Comparison of ENCODE assay signal across 1 cellular context in the genomic region with DNA sequence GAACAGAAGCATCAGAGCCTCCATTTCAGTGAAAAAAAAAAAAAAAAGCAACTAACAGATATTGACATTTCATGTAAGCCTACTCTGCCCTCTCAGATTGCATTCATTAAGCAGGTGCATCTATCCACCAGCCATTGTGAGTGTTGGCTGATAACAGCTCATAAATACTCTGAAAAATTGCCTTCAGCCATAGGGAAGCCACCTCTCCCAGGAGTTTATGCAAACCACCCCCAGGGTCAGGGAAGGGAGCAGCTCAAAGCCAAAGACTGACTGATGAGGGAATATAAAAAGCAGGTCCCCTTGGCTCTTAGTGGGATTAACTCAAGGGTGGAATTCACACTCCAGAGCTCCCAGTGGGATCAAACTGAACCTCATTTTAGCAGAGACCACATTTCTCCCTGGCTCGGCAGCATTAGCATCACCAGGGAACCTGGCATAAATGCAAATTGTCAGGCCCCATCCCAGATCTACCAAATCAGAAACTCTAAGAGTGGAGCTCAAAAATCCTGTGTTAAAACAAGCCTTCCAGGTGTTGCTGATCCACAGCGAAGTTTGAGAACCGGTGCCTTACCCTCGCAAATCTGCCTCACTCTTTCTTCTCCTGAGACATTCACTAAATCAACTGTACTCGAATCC.
TF ChIP-seq lines count a peak whose summit lies in the region.

No MANE protein-coding gene starts in this region.

TF ChIP-seq in GM23338, 12 proteins besides CTCF, POLR2A, EP300 and RAD21 (continued from another document):
- TF ChIP-seq, protein P1, sequence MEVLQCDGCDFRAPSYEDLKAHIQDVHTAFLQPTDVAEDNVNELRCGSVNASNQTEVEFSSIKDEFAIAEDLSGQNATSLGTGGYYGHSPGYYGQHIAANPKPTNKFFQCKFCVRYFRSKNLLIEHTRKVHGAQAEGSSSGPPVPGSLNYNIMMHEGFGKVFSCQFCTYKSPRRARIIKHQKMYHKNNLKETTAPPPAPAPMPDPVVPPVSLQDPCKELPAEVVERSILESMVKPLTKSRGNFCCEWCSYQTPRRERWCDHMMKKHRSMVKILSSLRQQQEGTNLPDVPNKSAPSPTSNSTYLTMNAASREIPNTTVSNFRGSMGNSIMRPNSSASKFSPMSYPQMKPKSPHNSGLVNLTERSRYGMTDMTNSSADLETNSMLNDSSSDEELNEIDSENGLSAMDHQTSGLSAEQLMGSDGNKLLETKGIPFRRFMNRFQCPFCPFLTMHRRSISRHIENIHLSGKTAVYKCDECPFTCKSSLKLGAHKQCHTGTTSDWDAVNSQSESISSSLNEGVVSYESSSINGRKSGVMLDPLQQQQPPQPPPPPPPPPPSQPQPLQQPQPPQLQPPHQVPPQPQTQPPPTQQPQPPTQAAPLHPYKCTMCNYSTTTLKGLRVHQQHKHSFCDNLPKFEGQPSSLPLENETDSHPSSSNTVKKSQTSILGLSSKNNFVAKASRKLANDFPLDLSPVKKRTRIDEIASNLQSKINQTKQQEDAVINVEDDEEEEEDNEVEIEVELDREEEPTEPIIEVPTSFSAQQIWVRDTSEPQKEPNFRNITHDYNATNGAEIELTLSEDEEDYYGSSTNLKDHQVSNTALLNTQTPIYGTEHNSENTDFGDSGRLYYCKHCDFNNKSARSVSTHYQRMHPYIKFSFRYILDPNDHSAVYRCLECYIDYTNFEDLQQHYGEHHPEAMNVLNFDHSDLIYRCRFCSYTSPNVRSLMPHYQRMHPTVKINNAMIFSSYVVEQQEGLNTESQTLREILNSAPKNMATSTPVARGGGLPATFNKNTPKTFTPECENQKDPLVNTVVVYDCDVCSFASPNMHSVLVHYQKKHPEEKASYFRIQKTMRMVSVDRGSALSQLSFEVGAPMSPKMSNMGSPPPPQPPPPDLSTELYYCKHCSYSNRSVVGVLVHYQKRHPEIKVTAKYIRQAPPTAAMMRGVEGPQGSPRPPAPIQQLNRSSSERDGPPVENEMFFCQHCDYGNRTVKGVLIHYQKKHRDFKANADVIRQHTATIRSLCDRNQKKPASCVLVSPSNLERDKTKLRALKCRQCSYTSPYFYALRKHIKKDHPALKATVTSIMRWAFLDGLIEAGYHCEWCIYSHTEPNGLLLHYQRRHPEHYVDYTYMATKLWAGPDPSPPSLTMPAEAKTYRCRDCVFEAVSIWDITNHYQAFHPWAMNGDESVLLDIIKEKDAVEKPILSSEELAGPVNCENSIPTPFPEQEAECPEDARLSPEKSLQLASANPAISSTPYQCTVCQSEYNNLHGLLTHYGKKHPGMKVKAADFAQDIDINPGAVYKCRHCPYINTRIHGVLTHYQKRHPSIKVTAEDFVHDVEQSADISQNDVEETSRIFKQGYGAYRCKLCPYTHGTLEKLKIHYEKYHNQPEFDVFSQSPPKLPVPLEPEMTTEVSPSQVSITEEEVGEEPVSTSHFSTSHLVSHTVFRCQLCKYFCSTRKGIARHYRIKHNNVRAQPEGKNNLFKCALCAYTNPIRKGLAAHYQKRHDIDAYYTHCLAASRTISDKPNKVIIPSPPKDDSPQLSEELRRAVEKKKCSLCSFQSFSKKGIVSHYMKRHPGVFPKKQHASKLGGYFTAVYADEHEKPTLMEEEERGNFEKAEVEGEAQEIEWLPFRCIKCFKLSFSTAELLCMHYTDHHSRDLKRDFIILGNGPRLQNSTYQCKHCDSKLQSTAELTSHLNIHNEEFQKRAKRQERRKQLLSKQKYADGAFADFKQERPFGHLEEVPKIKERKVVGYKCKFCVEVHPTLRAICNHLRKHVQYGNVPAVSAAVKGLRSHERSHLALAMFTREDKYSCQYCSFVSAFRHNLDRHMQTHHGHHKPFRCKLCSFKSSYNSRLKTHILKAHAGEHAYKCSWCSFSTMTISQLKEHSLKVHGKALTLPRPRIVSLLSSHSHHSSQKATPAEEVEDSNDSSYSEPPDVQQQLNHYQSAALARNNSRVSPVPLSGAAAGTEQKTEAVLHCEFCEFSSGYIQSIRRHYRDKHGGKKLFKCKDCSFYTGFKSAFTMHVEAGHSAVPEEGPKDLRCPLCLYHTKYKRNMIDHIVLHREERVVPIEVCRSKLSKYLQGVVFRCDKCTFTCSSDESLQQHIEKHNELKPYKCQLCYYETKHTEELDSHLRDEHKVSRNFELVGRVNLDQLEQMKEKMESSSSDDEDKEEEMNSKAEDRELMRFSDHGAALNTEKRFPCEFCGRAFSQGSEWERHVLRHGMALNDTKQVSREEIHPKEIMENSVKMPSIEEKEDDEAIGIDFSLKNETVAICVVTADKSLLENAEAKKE (CRISPR knock-in tag; IDR thresholded peaks at IDR 0.05), result no peak
- TF ChIP-seq NANOG (IDR thresholded peaks at IDR 0.05; ENCODE audit: borderline replicate concordance), result no peak
- TF ChIP-seq EZH2 (IDR thresholded peaks at IDR 0.05; ENCODE audit: low read depth, unreplicated experiment), result no peak
- TF ChIP-seq ZNF114 (CRISPR knock-in tag; IDR thresholded peaks at IDR 0.05), result no peak
- no peak for TF ChIP-seq CREB1 (CRISPR knock-in tag; IDR thresholded peaks at IDR 0.05; ENCODE audit: low read depth)
- TF ChIP-seq, protein P2, sequence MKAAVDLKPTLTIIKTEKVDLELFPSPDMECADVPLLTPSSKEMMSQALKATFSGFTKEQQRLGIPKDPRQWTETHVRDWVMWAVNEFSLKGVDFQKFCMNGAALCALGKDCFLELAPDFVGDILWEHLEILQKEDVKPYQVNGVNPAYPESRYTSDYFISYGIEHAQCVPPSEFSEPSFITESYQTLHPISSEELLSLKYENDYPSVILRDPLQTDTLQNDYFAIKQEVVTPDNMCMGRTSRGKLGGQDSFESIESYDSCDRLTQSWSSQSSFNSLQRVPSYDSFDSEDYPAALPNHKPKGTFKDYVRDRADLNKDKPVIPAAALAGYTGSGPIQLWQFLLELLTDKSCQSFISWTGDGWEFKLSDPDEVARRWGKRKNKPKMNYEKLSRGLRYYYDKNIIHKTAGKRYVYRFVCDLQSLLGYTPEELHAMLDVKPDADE (IDR thresholded peaks at IDR 0.05), result no peak
- TF ChIP-seq POLR2AphosphoS5 (IDR thresholded peaks at IDR 0.05; ENCODE audit: low read depth), result no peak
